1 cellular context compared by ENCODE assay signal in genomic region chr1:11787804-11788436, GRCh38.
TF ChIP-seq lines count a peak whose summit lies in the region.

No MANE protein-coding gene starts in this region.

TF ChIP-seq in K562, 482 proteins besides CTCF, POLR2A, EP300 and RAD21 (continued from another document and continues in another):
- 0 out of 2 replicates have a peak, but pooled peaks have one; percentile 42 for TF ChIP-seq PATZ1 (CRISPR knock-in tag; IDR thresholded peaks at IDR 0.05; ENCODE audit: borderline replicate concordance)
- TF ChIP-seq C11orf30 (IDR thresholded peaks at IDR 0.05; ENCODE audit: low read depth) = no peak
- TF ChIP-seq MYNN (IDR thresholded peaks at IDR 0.05) = 0 out of 2 replicates have a peak, but pooled peaks have one; percentile 56
- TF ChIP-seq MYNN (CRISPR knock-in tag; IDR thresholded peaks at IDR 0.05) = no peak
- TF ChIP-seq, protein P1, sequence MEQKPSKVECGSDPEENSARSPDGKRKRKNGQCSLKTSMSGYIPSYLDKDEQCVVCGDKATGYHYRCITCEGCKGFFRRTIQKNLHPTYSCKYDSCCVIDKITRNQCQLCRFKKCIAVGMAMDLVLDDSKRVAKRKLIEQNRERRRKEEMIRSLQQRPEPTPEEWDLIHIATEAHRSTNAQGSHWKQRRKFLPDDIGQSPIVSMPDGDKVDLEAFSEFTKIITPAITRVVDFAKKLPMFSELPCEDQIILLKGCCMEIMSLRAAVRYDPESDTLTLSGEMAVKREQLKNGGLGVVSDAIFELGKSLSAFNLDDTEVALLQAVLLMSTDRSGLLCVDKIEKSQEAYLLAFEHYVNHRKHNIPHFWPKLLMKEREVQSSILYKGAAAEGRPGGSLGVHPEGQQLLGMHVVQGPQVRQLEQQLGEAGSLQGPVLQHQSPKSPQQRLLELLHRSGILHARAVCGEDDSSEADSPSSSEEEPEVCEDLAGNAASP (IDR thresholded peaks at IDR 0.05) = no peak
- TF ChIP-seq, protein P2, sequence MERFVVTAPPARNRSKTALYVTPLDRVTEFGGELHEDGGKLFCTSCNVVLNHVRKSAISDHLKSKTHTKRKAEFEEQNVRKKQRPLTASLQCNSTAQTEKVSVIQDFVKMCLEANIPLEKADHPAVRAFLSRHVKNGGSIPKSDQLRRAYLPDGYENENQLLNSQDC (CRISPR knock-in tag; IDR thresholded peaks at IDR 0.05) = no peak
- TF ChIP-seq POLR2G (IDR thresholded peaks at IDR 0.05; ENCODE audit: low read depth, low read length) = peak; percentile 73
- TF ChIP-seq YY1 (IDR thresholded peaks at IDR 0.05; ENCODE audit: borderline replicate concordance in 1 of 3, control insufficient read depth in 1 of 3, extremely low read depth in 1 of 3, insufficient read depth in 3 of 3, insufficient read length in 1 of 3, insufficient replicate concordance in 2 of 3, low read depth in 1 of 3, low read length in 2 of 3) = no peak
- no peak for TF ChIP-seq EHMT2 (IDR thresholded peaks at IDR 0.05)
- TF ChIP-seq ESRRA (IDR thresholded peaks at IDR 0.05; ENCODE audit: borderline replicate concordance, low read depth) = no peak
- TF ChIP-seq RFX5 (IDR thresholded peaks at IDR 0.05; ENCODE audit: low read depth, low read length) = no peak
- TF ChIP-seq ZNF165 (CRISPR knock-in tag; IDR thresholded peaks at IDR 0.05; ENCODE audit: borderline replicate concordance) = peak; percentile 52; the same call in 1 of the 2 replicates
- no peak for TF ChIP-seq LCOR (CRISPR knock-in tag; IDR thresholded peaks at IDR 0.05)
- TF ChIP-seq ZC3H8 (IDR thresholded peaks at IDR 0.05) = no peak
- TF ChIP-seq, protein P3, sequence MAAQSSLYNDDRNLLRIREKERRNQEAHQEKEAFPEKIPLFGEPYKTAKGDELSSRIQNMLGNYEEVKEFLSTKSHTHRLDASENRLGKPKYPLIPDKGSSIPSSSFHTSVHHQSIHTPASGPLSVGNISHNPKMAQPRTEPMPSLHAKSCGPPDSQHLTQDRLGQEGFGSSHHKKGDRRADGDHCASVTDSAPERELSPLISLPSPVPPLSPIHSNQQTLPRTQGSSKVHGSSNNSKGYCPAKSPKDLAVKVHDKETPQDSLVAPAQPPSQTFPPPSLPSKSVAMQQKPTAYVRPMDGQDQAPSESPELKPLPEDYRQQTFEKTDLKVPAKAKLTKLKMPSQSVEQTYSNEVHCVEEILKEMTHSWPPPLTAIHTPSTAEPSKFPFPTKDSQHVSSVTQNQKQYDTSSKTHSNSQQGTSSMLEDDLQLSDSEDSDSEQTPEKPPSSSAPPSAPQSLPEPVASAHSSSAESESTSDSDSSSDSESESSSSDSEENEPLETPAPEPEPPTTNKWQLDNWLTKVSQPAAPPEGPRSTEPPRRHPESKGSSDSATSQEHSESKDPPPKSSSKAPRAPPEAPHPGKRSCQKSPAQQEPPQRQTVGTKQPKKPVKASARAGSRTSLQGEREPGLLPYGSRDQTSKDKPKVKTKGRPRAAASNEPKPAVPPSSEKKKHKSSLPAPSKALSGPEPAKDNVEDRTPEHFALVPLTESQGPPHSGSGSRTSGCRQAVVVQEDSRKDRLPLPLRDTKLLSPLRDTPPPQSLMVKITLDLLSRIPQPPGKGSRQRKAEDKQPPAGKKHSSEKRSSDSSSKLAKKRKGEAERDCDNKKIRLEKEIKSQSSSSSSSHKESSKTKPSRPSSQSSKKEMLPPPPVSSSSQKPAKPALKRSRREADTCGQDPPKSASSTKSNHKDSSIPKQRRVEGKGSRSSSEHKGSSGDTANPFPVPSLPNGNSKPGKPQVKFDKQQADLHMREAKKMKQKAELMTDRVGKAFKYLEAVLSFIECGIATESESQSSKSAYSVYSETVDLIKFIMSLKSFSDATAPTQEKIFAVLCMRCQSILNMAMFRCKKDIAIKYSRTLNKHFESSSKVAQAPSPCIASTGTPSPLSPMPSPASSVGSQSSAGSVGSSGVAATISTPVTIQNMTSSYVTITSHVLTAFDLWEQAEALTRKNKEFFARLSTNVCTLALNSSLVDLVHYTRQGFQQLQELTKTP (IDR thresholded peaks at IDR 0.05; ENCODE audit: low read depth in 1 of 2, partially characterized antibody in 2 of 2) = no peak
- 0 out of 2 replicates have a peak, but pooled peaks have one; percentile 60 for TF ChIP-seq RREB1 (CRISPR knock-in tag; IDR thresholded peaks at IDR 0.05)
- TF ChIP-seq ARID4B (CRISPR knock-in tag; IDR thresholded peaks at IDR 0.05) = no peak
- peak; percentile 64 for TF ChIP-seq SUPT5H (IDR thresholded peaks at IDR 0.05)
- TF ChIP-seq, protein P4, sequence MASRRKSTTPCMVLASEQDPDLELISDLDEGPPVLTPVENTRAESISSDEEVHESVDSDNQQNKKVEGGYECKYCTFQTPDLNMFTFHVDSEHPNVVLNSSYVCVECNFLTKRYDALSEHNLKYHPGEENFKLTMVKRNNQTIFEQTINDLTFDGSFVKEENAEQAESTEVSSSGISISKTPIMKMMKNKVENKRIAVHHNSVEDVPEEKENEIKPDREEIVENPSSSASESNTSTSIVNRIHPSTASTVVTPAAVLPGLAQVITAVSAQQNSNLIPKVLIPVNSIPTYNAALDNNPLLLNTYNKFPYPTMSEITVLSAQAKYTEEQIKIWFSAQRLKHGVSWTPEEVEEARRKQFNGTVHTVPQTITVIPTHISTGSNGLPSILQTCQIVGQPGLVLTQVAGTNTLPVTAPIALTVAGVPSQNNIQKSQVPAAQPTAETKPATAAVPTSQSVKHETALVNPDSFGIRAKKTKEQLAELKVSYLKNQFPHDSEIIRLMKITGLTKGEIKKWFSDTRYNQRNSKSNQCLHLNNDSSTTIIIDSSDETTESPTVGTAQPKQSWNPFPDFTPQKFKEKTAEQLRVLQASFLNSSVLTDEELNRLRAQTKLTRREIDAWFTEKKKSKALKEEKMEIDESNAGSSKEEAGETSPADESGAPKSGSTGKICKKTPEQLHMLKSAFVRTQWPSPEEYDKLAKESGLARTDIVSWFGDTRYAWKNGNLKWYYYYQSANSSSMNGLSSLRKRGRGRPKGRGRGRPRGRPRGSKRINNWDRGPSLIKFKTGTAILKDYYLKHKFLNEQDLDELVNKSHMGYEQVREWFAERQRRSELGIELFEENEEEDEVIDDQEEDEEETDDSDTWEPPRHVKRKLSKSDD (conservative IDR thresholded peaks at IDR 0.05; ENCODE audit: low read length) = no peak
- TF ChIP-seq ELK3 (CRISPR knock-in tag; IDR thresholded peaks at IDR 0.05) = 0 out of 2 replicates have a peak, but pooled peaks have one; percentile 41
- TF ChIP-seq, protein P5, sequence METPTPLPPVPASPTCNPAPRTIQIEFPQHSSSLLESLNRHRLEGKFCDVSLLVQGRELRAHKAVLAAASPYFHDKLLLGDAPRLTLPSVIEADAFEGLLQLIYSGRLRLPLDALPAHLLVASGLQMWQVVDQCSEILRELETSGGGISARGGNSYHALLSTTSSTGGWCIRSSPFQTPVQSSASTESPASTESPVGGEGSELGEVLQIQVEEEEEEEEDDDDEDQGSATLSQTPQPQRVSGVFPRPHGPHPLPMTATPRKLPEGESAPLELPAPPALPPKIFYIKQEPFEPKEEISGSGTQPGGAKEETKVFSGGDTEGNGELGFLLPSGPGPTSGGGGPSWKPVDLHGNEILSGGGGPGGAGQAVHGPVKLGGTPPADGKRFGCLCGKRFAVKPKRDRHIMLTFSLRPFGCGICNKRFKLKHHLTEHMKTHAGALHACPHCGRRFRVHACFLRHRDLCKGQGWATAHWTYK (CRISPR knock-in tag; IDR thresholded peaks at IDR 0.05) = 0 out of 2 replicates have a peak, but pooled peaks have one; percentile 39
- TF ChIP-seq ZNF316 (IDR thresholded peaks at IDR 0.05) = no peak
- peak; percentile 20; the same call in 1 of the 2 replicates for TF ChIP-seq GATAD2A (IDR thresholded peaks at IDR 0.05)
